In genomic region chr12:1497161-1497560, GRCh38 we compare ENCODE assay signal across 19 cellular contexts.
A peak's percentile ranks its signal among the peaks of the same experiment; 100 is the strongest.
DNase-seq lines count a peak whose midpoint lies in the region; ATAC-seq and TF ChIP-seq lines count a peak whose summit lies in the region.
"Had no signal": no experiment of that assay in that cellular context is flagged by ENCODE, and none has a peak within 500 bp of the region (broad histone marks: within the 10 kb centered on the region; RNA-seq: fewer than 3 reads in every experiment).

No MANE protein-coding gene starts in this region.

- H3K4me1 ChIP-seq in PC-3 (ENCODE audit: insufficient read depth, low read length) (peaks cover 14% of the 10 kb centered on the region), colonic mucosa (peaks cover 3% of the 10 kb centered on the region)
- H3K4me1 ChIP-seq: BE2C had no signal

- no peaks in the 10 kb centered on the region for H3K9me2 ChIP-seq in PC-3 (replicated peaks; ENCODE audit: low read length)
- H3K9me2 ChIP-seq: SK-N-SH had no signal

- POLR2A ChIA-PET in PC-3 (lab: Charles Lee; ENCODE audit: unreplicated experiment) = no interaction called here

- no peak overlapping the region for H3K4me3 Mint-ChIP-seq in osteocyte (ENCODE audit: unreplicated experiment)
- H3K4me3 Mint-ChIP-seq: CD4-positive, CD25-positive, alpha-beta regulatory T cell had no signal

- H3K9me3 ChIP-seq in PC-3 (ENCODE audit: low read length) (no peaks in the 10 kb centered on the region), colonic mucosa (no peaks in the 10 kb centered on the region)
- H3K9me3 ChIP-seq: BE2C, SK-N-SH had no signal

- ATAC-seq in PC-3 (no peak), GM18867 (IDR thresholded peaks at IDR 0.05; ENCODE audit: unreplicated experiment) (no peak), GM21423 (IDR thresholded peaks at IDR 0.05; ENCODE audit: unreplicated experiment) (no peak)
- ATAC-seq: HCT116 had no signal

- H3K4me3 ChIP-seq in PC-3 (ENCODE audit: low read length) (no peak overlapping the region), colonic mucosa (no peak overlapping the region)

- peak overlapping the region; percentile 87 for H3K27ac Mint-ChIP-seq in osteocyte (ENCODE audit: unreplicated experiment)
- H3K27ac Mint-ChIP-seq: CD4-positive, CD25-positive, alpha-beta regulatory T cell had no signal

- H3K4me2 ChIP-seq in PC-3 (ENCODE audit: low read length) = peak overlapping the region; percentile 66; the same call in 1 of the 2 replicates
- H3K4me2 ChIP-seq: SK-N-SH had no signal

- H3K36me3 Mint-ChIP-seq in osteocyte (ENCODE audit: unreplicated experiment) = peaks cover 2% of the 10 kb centered on the region

- intact Hi-C loops in PC-3 (cut with micrococcal nuclease) (loop anchor here (2.0 kb wide), 1 partner anchor 22 kb away; no protein-coding TSS in a partner anchor), colonic mucosa (cut with DNase I) (no loop called here)

- TF ChIP-seq CTCF in PC-3 (conservative IDR thresholded peaks at IDR 0.05; ENCODE audit: low read depth, low read length) (no peak), colonic mucosa (IDR thresholded peaks at IDR 0.05) (no peak), osteocyte (IDR thresholded peaks at IDR 0.05) (no peak)

- H3K27me3 ChIP-seq in PC-3 (ENCODE audit: low read length) = no peaks in the 10 kb centered on the region
- no peaks in the 10 kb centered on the region for H3K27me3 ChIP-seq in colonic mucosa
- H3K27me3 ChIP-seq: BE2C had no signal

- no TSS peak for BruUV-seq in PC-3 (replicated peaks; lab: Mats Ljungman, UMichigan)

- H3K9ac ChIP-seq in PC-3 (ENCODE audit: low read length) (no peak overlapping the region), colonic mucosa (ENCODE audit: low read depth in 2 of 2, low read length in 2 of 2) (no peak overlapping the region)
- H3K9ac ChIP-seq: SK-N-SH had no signal

- H3K27ac ChIP-seq in PC-3 (ENCODE audit: low read length) (no peak overlapping the region), colonic mucosa (peak overlapping the region; percentile 46)

- no peaks in the 10 kb centered on the region for H3K27me3 Mint-ChIP-seq in osteocyte (ENCODE audit: unreplicated experiment)
- H3K27me3 Mint-ChIP-seq: CD4-positive, CD25-positive, alpha-beta regulatory T cell had no signal

- CTCF ChIA-PET in PC-3 (lab: Charles Lee) = no interaction called here

- no peaks in the 10 kb centered on the region for H3F3A ChIP-seq in PC-3 (ENCODE audit: low read length, unreplicated experiment)

- H2AFZ ChIP-seq in PC-3 (ENCODE audit: low read length) = no peak overlapping the region

- H3K79me2 ChIP-seq in PC-3 (ENCODE audit: low read length) = no peaks in the 10 kb centered on the region

- H3K4me1 Mint-ChIP-seq in osteocyte (ENCODE audit: unreplicated experiment) = peaks cover 43% of the 10 kb centered on the region
- H3K4me1 Mint-ChIP-seq: CD4-positive, CD25-positive, alpha-beta regulatory T cell had no signal

- H3K36me3 ChIP-seq in PC-3 (ENCODE audit: low read depth, low read length) = no peaks in the 10 kb centered on the region
- H3K36me3 ChIP-seq in colonic mucosa = no peaks in the 10 kb centered on the region

- H4K20me1 ChIP-seq in PC-3 (ENCODE audit: low read length) = no peaks in the 10 kb centered on the region

- H3K9me3 Mint-ChIP-seq in osteocyte (ENCODE audit: unreplicated experiment) = no peaks in the 10 kb centered on the region
- H3K9me3 Mint-ChIP-seq: CD4-positive, CD25-positive, alpha-beta regulatory T cell had no signal

- no peak for DNase-seq in PC-3
- DNase-seq in colonic mucosa = no peak
- DNase-seq in osteocyte (ENCODE audit: extremely low spot score, unreplicated experiment) = no peak
- DNase-seq in globus pallidus (ENCODE audit: low spot score) = no peak
- DNase-seq in cerebellar nuclear complex (lab: John Stamatoyannopoulos, UW) = no peak
- DNase-seq: BE2C; CD4-positive, CD25-positive, alpha-beta regulatory T cell; DMS79; GOT3; Karpas-422; NCI-H1694; NCI-H2081 treated with DMSO at 0.1 percent for 48 hours; NCI-H2171 treated with DMSO at 0.1 percent for 48 hours; OCI-M1; SIG-M5; SK-N-SH had no signal
